Comparison of ENCODE assay signal across 8 cellular contexts in genomic region chr3:153291052-153291689, GRCh38.
DNase-seq lines count a peak whose midpoint lies in the region; ATAC-seq and TF ChIP-seq lines count a peak whose summit lies in the region.

No MANE protein-coding gene starts in this region.

- BruUV-seq in PC-3 (replicated peaks; lab: Mats Ljungman, UMichigan): no TSS peak

- TF ChIP-seq CTCF in CD14-positive monocyte (IDR thresholded peaks at IDR 0.05) (no peak), PC-3 (conservative IDR thresholded peaks at IDR 0.05; ENCODE audit: low read depth, low read length) (peak; percentile 85), fibroblast of mammary gland (conservative IDR thresholded peaks at IDR 0.05; ENCODE audit: control insufficient read depth, insufficient read depth, low read depth, low read length) (peak; percentile 66)

- H3K79me2 ChIP-seq in PC-3 (ENCODE audit: low read length): no peaks in the 10 kb centered on the region

- peaks cover 49% of the 10 kb centered on the region for H3K4me1 Mint-ChIP-seq in CD14-positive monocyte
- H3K4me1 Mint-ChIP-seq in stimulated activated memory B cell treated with anti-CD40 and anti-IgM and Interleukin-4, amounts not matched to agents 10 μg/mL and 1 μg/mL and 100 μg/mL, for 72 hours: peaks cover 23% of the 10 kb centered on the region

- H3K4me1 ChIP-seq in PC-3 (ENCODE audit: insufficient read depth, low read length): peaks cover 33% of the 10 kb centered on the region

- no peaks in the 10 kb centered on the region for H3K9me3 ChIP-seq in PC-3 (ENCODE audit: low read length)

- peak overlapping the region; percentile 88 to 95 (median 90) for H3K27ac Mint-ChIP-seq in CD14-positive monocyte
- no peak overlapping the region for H3K27ac Mint-ChIP-seq in stimulated activated memory B cell treated with anti-CD40 and anti-IgM and Interleukin-4, amounts not matched to agents 10 μg/mL and 1 μg/mL and 100 μg/mL, for 72 hours

- no peaks in the 10 kb centered on the region for H3K9me2 ChIP-seq in PC-3 (replicated peaks; ENCODE audit: low read length)

- H3K4me3 ChIP-seq in PC-3 (ENCODE audit: low read length) (no peak overlapping the region), fibroblast of mammary gland (ENCODE audit: control insufficient read depth, low read depth, low read length) (no peak overlapping the region)

- no peaks in the 10 kb centered on the region for H3K36me3 Mint-ChIP-seq in CD14-positive monocyte
- no peaks in the 10 kb centered on the region for H3K36me3 Mint-ChIP-seq in stimulated activated memory B cell treated with anti-CD40 and anti-IgM and Interleukin-4, amounts not matched to agents 10 μg/mL and 1 μg/mL and 100 μg/mL, for 72 hours

- intact Hi-C loops in CD14-positive monocyte (cut with micrococcal nuclease) (no loop called here), PC-3 (cut with micrococcal nuclease) (loop anchor here (1.0 to 5.0 kb wide), 5 partner anchors 148 to 636 kb away; no protein-coding TSS in a partner anchor)

- CTCF ChIA-PET in PC-3 (lab: Charles Lee): interaction anchor here (0.6 to 2.1 kb wide), 5 partner anchors 124 to 689 kb away, joined by 4 to 18 read pairs (median 8); no protein-coding TSS in a partner anchor

- no peak overlapping the region for H2AFZ ChIP-seq in PC-3 (ENCODE audit: low read length)

- peaks cover 0 to 8% (median 2%) of the 10 kb centered on the region in 7 donors for H3K9me3 Mint-ChIP-seq in CD14-positive monocyte
- peaks cover 4% of the 10 kb centered on the region for H3K9me3 Mint-ChIP-seq in stimulated activated memory B cell treated with anti-CD40 and anti-IgM and Interleukin-4, amounts not matched to agents 10 μg/mL and 1 μg/mL and 100 μg/mL, for 72 hours

- H3F3A ChIP-seq in PC-3 (ENCODE audit: low read length, unreplicated experiment): no peaks in the 10 kb centered on the region

- no peak overlapping the region for H3K27ac ChIP-seq in PC-3 (ENCODE audit: low read length)

- POLR2A ChIA-PET in PC-3 (lab: Charles Lee; ENCODE audit: unreplicated experiment): no interaction called here

- no peaks in the 10 kb centered on the region for H3K27me3 ChIP-seq in PC-3 (ENCODE audit: low read length)

- no peak overlapping the region for H3K9ac ChIP-seq in PC-3 (ENCODE audit: low read length)

- H3K36me3 ChIP-seq in PC-3 (ENCODE audit: low read depth, low read length): no peaks in the 10 kb centered on the region

- ATAC-seq in GM21576 (IDR thresholded peaks at IDR 0.05; ENCODE audit: unreplicated experiment) (peak; percentile 46), PC-3 (peak; percentile 80), HG03469 (IDR thresholded peaks at IDR 0.05; ENCODE audit: unreplicated experiment) (no peak), HG03097 (IDR thresholded peaks at IDR 0.05; ENCODE audit: low FRiP score, unreplicated experiment) (no peak)
- ATAC-seq in stimulated activated memory B cell treated with anti-CD40 and anti-IgM and Interleukin-4, amounts not matched to agents 10 μg/mL and 1 μg/mL and 100 μg/mL, for 72 hours: peak; percentile 61

- peak overlapping the region in 1 of 2 donors; percentile 21 for H3K4me3 Mint-ChIP-seq in CD14-positive monocyte
- H3K4me3 Mint-ChIP-seq in stimulated activated memory B cell treated with anti-CD40 and anti-IgM and Interleukin-4, amounts not matched to agents 10 μg/mL and 1 μg/mL and 100 μg/mL, for 72 hours: no peak overlapping the region

- no peaks in the 10 kb centered on the region for H3K27me3 Mint-ChIP-seq in CD14-positive monocyte (ENCODE audit: low read depth in 3 of 3)
- no peaks in the 10 kb centered on the region for H3K27me3 Mint-ChIP-seq in stimulated activated memory B cell treated with anti-CD40 and anti-IgM and Interleukin-4, amounts not matched to agents 10 μg/mL and 1 μg/mL and 100 μg/mL, for 72 hours

- peak overlapping the region; percentile 34 for H3K4me2 ChIP-seq in PC-3 (ENCODE audit: low read length)

- DNase-seq in CD14-positive monocyte (ENCODE audit: low spot score) (no peak), PC-3 (peak; percentile 69), fibroblast of mammary gland (ENCODE audit: low read depth) (peak; percentile 52), globus pallidus (ENCODE audit: low spot score) (no peak)

- H4K20me1 ChIP-seq in PC-3 (ENCODE audit: low read length): no peaks in the 10 kb centered on the region

Comparison
In these comparisons a context has a peak if more than half of its experiments do, and no peak if none do; other contexts are left out.
1. DNase-seq: peak in PC-3 (single experiment) and fibroblast of mammary gland (single experiment); none in CD14-positive monocyte (single experiment) and globus pallidus (single experiment).
2. ATAC-seq: peak in GM21576 (single experiment), PC-3 (single experiment) and stimulated activated memory B cell treated with anti-CD40 and anti-IgM and Interleukin-4, amounts not matched to agents 10 μg/mL and 1 μg/mL and 100 μg/mL, for 72 hours (single experiment); none in HG03469 (single experiment) and HG03097 (single experiment).